Comparison of ENCODE assay signal across 20 cellular contexts in genomic region chr9:98135938-98136337, GRCh38.
"Had no signal": no experiment of that assay in that cellular context is flagged by ENCODE, and none has a peak within 500 bp of the region (broad histone marks: within the 10 kb centered on the region; RNA-seq: fewer than 3 reads in every experiment).

No MANE protein-coding gene starts in this region.

- H3K27me3 Mint-ChIP-seq: activated naive CD8-positive, alpha-beta T cell; natural killer cell treated with Interleukin-12 subunit alpha and Interleukin-12 subunit beta and Interleukin-15 and Interleukin-18, amount 100 ng/mL, for 72 hours; stimulated activated naive CD8-positive, alpha-beta T cell treated with anti-CD3 and anti-CD28 coated beads, Interleukin-15, amount 100 ng/mL, for 72 hours had no signal

- H3K4me3 ChIP-seq: coronary artery, esophagus squamous epithelium, gastrocnemius medialis, left ventricle myocardium inferior, ovary, psoas muscle, right atrium auricular region, tibial artery had no signal

- H3K36me3 ChIP-seq: gastrocnemius medialis, left ventricle myocardium inferior, ovary, right atrium auricular region, tibial artery had no signal

- DNase-seq: activated CD4-positive, alpha-beta T cell treated with anti-CD3 and anti-CD28 coated beads, Interleukin-2, amount 50 U/mL, for 4 hours; activated CD8-positive, alpha-beta memory T cell treated with anti-CD3 and anti-CD28 coated beads, Interleukin-2, amount 50 U/mL, for 48 hours; activated gamma-delta T cell treated with Interleukin-2 at 50 U/mL for 16 hours; activated T-cell treated with anti-CD3 and anti-CD28 coated beads, Interleukin-2, amount 50 U/mL, for 72 hours; esophagus squamous epithelium; gastrocnemius medialis; hippocampal formation; kidney glomerular epithelial cell; left ventricle myocardium inferior; midbrain; ovary; psoas muscle; stimulated activated CD4-positive, alpha-beta T cell treated with anti-CD3 and anti-CD28 coated beads, Interleukin-12 subunit alpha, Interleukin-12 subunit beta, amount 100 ng/mL, for 4 hours; stimulated activated CD4-positive, alpha-beta T cell treated with anti-CD3 and anti-CD28 coated beads, Interleukin-1b, Interleukin-23, amount 100 ng/mL, for 48 hours; stimulated activated naive CD8-positive, alpha-beta T cell treated with anti-CD3 and anti-CD28 coated beads, Interleukin-15, amount 100 ng/mL, for 72 hours had no signal

- H3K4me3 Mint-ChIP-seq: activated naive CD8-positive, alpha-beta T cell; activated T-cell treated with anti-CD3 and anti-CD28 coated beads, Interleukin-2, amount 50 U/mL, for 72 hours; natural killer cell treated with Interleukin-12 subunit alpha and Interleukin-12 subunit beta and Interleukin-15 and Interleukin-18, amount 100 ng/mL, for 72 hours; stimulated activated naive CD8-positive, alpha-beta T cell treated with anti-CD3 and anti-CD28 coated beads, Interleukin-15, amount 100 ng/mL, for 72 hours had no signal

- H3K27me3 ChIP-seq: esophagus squamous epithelium, gastrocnemius medialis, ovary, right atrium auricular region, tibial artery had no signal

- H3K4me1 ChIP-seq: gastrocnemius medialis, left ventricle myocardium inferior, psoas muscle, right atrium auricular region had no signal

- ATAC-seq: activated T-cell treated with anti-CD3 and anti-CD28 coated beads, Interleukin-2, amount 50 U/mL, for 72 hours; gastrocnemius medialis; natural killer cell treated with Interleukin-12 subunit alpha and Interleukin-12 subunit beta and Interleukin-15 and Interleukin-18, amount 100 ng/mL, for 72 hours; psoas muscle; stimulated activated naive CD8-positive, alpha-beta T cell treated with anti-CD3 and anti-CD28 coated beads, Interleukin-15, amount 100 ng/mL, for 72 hours had no signal

- H3K9me3 ChIP-seq: esophagus squamous epithelium, gastrocnemius medialis, left ventricle myocardium inferior, ovary, psoas muscle, right atrium auricular region, tibial artery had no signal

- H3K27ac ChIP-seq: coronary artery, gastrocnemius medialis, left ventricle myocardium inferior, ovary, psoas muscle, right atrium auricular region, tibial artery had no signal

- H3K9me3 Mint-ChIP-seq: activated T-cell treated with anti-CD3 and anti-CD28 coated beads, Interleukin-2, amount 50 U/mL, for 72 hours; natural killer cell treated with Interleukin-12 subunit alpha and Interleukin-12 subunit beta and Interleukin-15 and Interleukin-18, amount 100 ng/mL, for 72 hours; stimulated activated naive CD8-positive, alpha-beta T cell treated with anti-CD3 and anti-CD28 coated beads, Interleukin-15, amount 100 ng/mL, for 72 hours had no signal

- H3K27ac Mint-ChIP-seq: activated naive CD8-positive, alpha-beta T cell; activated T-cell treated with anti-CD3 and anti-CD28 coated beads, Interleukin-2, amount 50 U/mL, for 72 hours; natural killer cell treated with Interleukin-12 subunit alpha and Interleukin-12 subunit beta and Interleukin-15 and Interleukin-18, amount 100 ng/mL, for 72 hours had no signal

- H3K36me3 Mint-ChIP-seq: natural killer cell treated with Interleukin-12 subunit alpha and Interleukin-12 subunit beta and Interleukin-15 and Interleukin-18, amount 100 ng/mL, for 72 hours had no signal
